ENCODE assay signal across 14 cellular contexts in the genomic region with DNA sequence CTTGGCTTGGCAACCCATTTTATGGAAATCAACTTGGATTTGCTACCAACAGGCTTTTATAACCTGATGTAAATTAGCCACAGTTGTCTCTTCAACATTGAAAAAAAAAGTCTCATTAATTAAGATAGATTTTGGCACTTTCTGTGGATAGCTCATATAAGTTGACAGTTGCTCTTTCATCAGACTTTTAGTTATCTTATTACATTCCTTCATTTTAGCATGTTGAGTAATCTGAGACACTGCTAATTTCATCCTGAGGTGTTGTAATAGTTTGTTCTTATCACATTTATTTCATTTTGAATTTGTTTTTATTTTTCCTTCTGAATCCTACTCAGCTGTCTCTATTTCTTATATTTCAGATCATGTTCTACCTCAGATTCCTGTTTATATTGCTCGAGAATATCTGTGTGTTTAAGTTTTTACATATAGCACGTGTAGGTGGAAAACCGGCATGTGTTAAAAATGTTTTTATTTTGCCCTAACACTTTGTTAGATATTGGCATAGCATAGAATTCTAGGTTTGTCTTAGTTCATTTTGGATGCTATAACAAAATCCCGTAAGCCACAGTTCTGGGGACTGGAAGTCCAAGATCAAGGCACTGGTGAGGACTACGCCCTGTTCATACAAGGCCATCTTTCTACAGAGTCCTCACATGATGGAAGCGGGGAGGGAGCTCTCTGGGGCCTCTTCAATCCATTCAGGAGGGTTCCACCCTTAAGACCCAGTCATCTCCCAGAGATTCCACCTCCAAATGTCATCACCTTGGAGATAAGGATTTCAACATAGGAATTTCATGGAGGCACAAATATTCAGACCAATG.
"Had no signal": no experiment of that assay in that cellular context is flagged by ENCODE, and none has a peak within 500 bp of the region (broad histone marks: within the 10 kb centered on the region; RNA-seq: fewer than 3 reads in every experiment).

No MANE protein-coding gene starts in this region.

- H3K27ac ChIP-seq: esophagus squamous epithelium, gastrocnemius medialis, neutrophil, prostate gland, suprapubic skin had no signal

- H3K9me3 ChIP-seq: esophagus squamous epithelium, gastrocnemius medialis, neutrophil, prostate gland, suprapubic skin had no signal

- H3K27me3 ChIP-seq: esophagus squamous epithelium, gastrocnemius medialis, neutrophil, suprapubic skin had no signal

- DNase-seq: activated CD4-positive, alpha-beta T cell treated with anti-CD3 and anti-CD28 coated beads, Interleukin-2, amount 50 U/mL, for 1 hour; activated naive CD4-positive, alpha-beta T cell treated with anti-CD3 and anti-CD28 coated beads, Interleukin-2, amount 50 U/mL, for 16 hours; amniotic stem cell; esophagus squamous epithelium; gastrocnemius medialis; hippocampal formation; mammary epithelial cell; naive thymus-derived CD8-positive, alpha-beta T cell; stimulated activated CD4-positive, alpha-beta T cell treated with anti-CD3 and anti-CD28 coated beads, Interleukin-4, amount 100 ng/mL, for 1 hour; stimulated activated CD8-positive, alpha-beta memory T cell treated with anti-CD3 and anti-CD28 coated beads, Interleukin-4, amount 100 ng/mL, for 48 hours; stimulated activated naive CD8-positive, alpha-beta T cell treated with anti-CD3 and anti-CD28 coated beads, Interleukin-15, Interleukin-2, amounts not matched to agents 100 U/mL and 50 U/mL, for 24 hours had no signal

- ATAC-seq: naive thymus-derived CD8-positive, alpha-beta T cell; stimulated activated naive CD8-positive, alpha-beta T cell treated with anti-CD3 and anti-CD28 coated beads, Interleukin-15, Interleukin-2, amounts not matched to agents 100 U/mL and 50 U/mL, for 24 hours had no signal

- H3K4me3 ChIP-seq: esophagus squamous epithelium, gastrocnemius medialis, prostate gland, suprapubic skin had no signal

- H3K4me1 ChIP-seq: esophagus squamous epithelium, prostate gland, suprapubic skin had no signal

- H3K36me3 ChIP-seq: esophagus squamous epithelium, gastrocnemius medialis, neutrophil, prostate gland, suprapubic skin had no signal
